Comparison of ENCODE assay signal across 14 cellular contexts in genomic region chr2:172640389-172640788, GRCh38.
DNase-seq lines count a peak whose midpoint lies in the region; ATAC-seq and TF ChIP-seq lines count a peak whose summit lies in the region.
"Had no signal": no experiment of that assay in that cellular context is flagged by ENCODE, and none has a peak within 500 bp of the region (broad histone marks: within the 10 kb centered on the region; RNA-seq: fewer than 3 reads in every experiment).

No MANE protein-coding gene starts in this region.

- no peaks in the 10 kb centered on the region for H3K36me3 ChIP-seq in mucosa of descending colon (ENCODE audit: low read depth)

- H3K4me1 ChIP-seq in mucosa of descending colon (ENCODE audit: low read depth): no peaks in the 10 kb centered on the region
- H3K4me1 ChIP-seq: body of pancreas, testis had no signal

- no peaks in the 10 kb centered on the region for H3K9me3 ChIP-seq in mucosa of descending colon
- H3K9me3 ChIP-seq: body of pancreas, testis had no signal

- intact Hi-C loops in mucosa of descending colon (cut with DNase I, micrococcal nuclease): no loop called here

- DNase-seq in ELR (ENCODE audit: low read depth) (peak; percentile 35), M059J (ENCODE audit: low read depth) (peak; percentile 30), RPMI7951 (ENCODE audit: low read depth) (peak; percentile 13), mucosa of descending colon (peak in 1 of 3 donors; percentile 7), GF-D8 (lab: John Stamatoyannopoulos, UW) (no peak), ureter (ENCODE audit: low spot score) (no peak), LoVo (ENCODE audit: low spot score) (no peak)
- DNase-seq: activated naive CD4-positive, alpha-beta T cell treated with anti-CD3 and anti-CD28 coated beads, Interleukin-2, amount 50 U/mL, for 16 hours; body of pancreas; DMS 273 treated with DMSO at 0.1 percent for 48 hours; naive thymus-derived CD8-positive, alpha-beta T cell; NCI-H1930; testis had no signal

- H3K4me3 ChIP-seq in mucosa of descending colon: no peak overlapping the region
- H3K4me3 ChIP-seq: body of pancreas, lung, testis had no signal

- peak; percentile 36 for ATAC-seq in mucosa of descending colon
- ATAC-seq: body of pancreas had no signal

- TF ChIP-seq CTCF in mucosa of descending colon (IDR thresholded peaks at IDR 0.05): no peak

Comparison
In these comparisons a context has a peak if more than half of its experiments do, and no peak if none do; other contexts are left out.
1. DNase-seq: peak in ELR (single experiment), M059J (single experiment) and RPMI7951 (single experiment); none in GF-D8 (single experiment), ureter (single experiment) and LoVo (single experiment).